In genomic region chr4:76801621-76802545, GRCh38 we compare ENCODE assay signal across 11 cellular contexts.
DNase-seq lines count a peak whose midpoint lies in the region; ATAC-seq and TF ChIP-seq lines count a peak whose summit lies in the region.
"Had no signal": no experiment of that assay in that cellular context is flagged by ENCODE, and none has a peak within 500 bp of the region (broad histone marks: within the 10 kb centered on the region; RNA-seq: fewer than 3 reads in every experiment).

No MANE protein-coding gene starts in this region.

- no peaks in the 10 kb centered on the region for H3K27me3 ChIP-seq in cardiac muscle cell
- H3K27me3 ChIP-seq in mucosa of rectum (ENCODE audit: control insufficient read depth in 2 of 2, insufficient read depth in 2 of 2, low read length in 2 of 2) = no peaks in the 10 kb centered on the region
- no peaks in the 10 kb centered on the region for H3K27me3 ChIP-seq in uterus

- TF ChIP-seq POLR2A in uterus (IDR thresholded peaks at IDR 0.05) = no peak

- TF ChIP-seq CTCF in cardiac muscle cell (IDR thresholded peaks at IDR 0.05; ENCODE audit: low read depth, low read length) (peak; percentile 18), uterus (IDR thresholded peaks at IDR 0.05) (no peak)

- no peaks in the 10 kb centered on the region for H3K36me3 Mint-ChIP-seq in activated naive CD4-positive, alpha-beta T cell treated with anti-CD3 and anti-CD28 coated beads, Interleukin-2, amount 50 U/mL, for 72 hours
- H3K36me3 Mint-ChIP-seq: activated naive CD8-positive, alpha-beta T cell treated with anti-CD3 and anti-CD28 coated beads for 36 hours had no signal

- no peak for ATAC-seq in activated naive CD4-positive, alpha-beta T cell treated with anti-CD3 and anti-CD28 coated beads, Interleukin-2, amount 50 U/mL, for 72 hours

- H3K27ac Mint-ChIP-seq in activated naive CD4-positive, alpha-beta T cell treated with anti-CD3 and anti-CD28 coated beads, Interleukin-2, amount 50 U/mL, for 72 hours = peak overlapping the region in 1 of 2 donors; percentile 64
- H3K27ac Mint-ChIP-seq: activated naive CD8-positive, alpha-beta T cell treated with anti-CD3 and anti-CD28 coated beads for 36 hours had no signal

- H3K36me3 ChIP-seq in cardiac muscle cell (no peaks in the 10 kb centered on the region), mucosa of rectum (ENCODE audit: control insufficient read depth in 2 of 2, insufficient read depth in 2 of 2, low read length in 2 of 2) (no peaks in the 10 kb centered on the region), uterus (no peaks in the 10 kb centered on the region)

- DNase-seq in activated gamma-delta T cell (lab: John Stamatoyannopoulos, UW) = peak; percentile 4
- no peak for DNase-seq in activated gamma-delta T cell treated with Interleukin-2 at 50 U/mL for 16 hours
- peak; percentile 34 to 51 for DNase-seq in cardiac muscle cell (ENCODE audit: low read depth in 1 of 2, low spot score in 1 of 2)
- peak; percentile 35 to 63 for DNase-seq in uterus
- no peak for DNase-seq in Ammon's horn (ENCODE audit: low spot score)
- no peak for DNase-seq in NCI-H2227 treated with DMSO at 0.1 percent for 48 hours (lab: John Stamatoyannopoulos, UW)
- no peak for DNase-seq in activated naive CD4-positive, alpha-beta T cell treated with anti-CD3 and anti-CD28 coated beads, Interleukin-2, amount 50 U/mL, for 72 hours (ENCODE audit: low spot score in 2 of 2)
- DNase-seq: 8988T; activated CD4-positive, alpha-beta T cell treated with anti-CD3 and anti-CD28 coated beads, Interleukin-2, amount 50 U/mL, for 4 hours; activated naive CD8-positive, alpha-beta T cell treated with anti-CD3 and anti-CD28 coated beads for 36 hours had no signal

- H3K4me1 ChIP-seq in cardiac muscle cell (ENCODE audit: low read depth) (peaks cover 7% of the 10 kb centered on the region), mucosa of rectum (ENCODE audit: control insufficient read depth in 2 of 2, insufficient read depth in 2 of 2, low read length in 2 of 2) (no peaks in the 10 kb centered on the region), uterus (peaks cover 7 to 11% of the 10 kb centered on the region in 2 donors)

- no peak overlapping the region for H3K4me3 ChIP-seq in cardiac muscle cell
- H3K4me3 ChIP-seq in mucosa of rectum (ENCODE audit: low read length in 2 of 2) = no peak overlapping the region
- peak overlapping the region in 1 of 2 donors; percentile 17 for H3K4me3 ChIP-seq in uterus

- H3K9ac ChIP-seq in mucosa of rectum (ENCODE audit: low read depth in 1 of 2, low read length in 2 of 2) = no peak overlapping the region

- H3K9me3 ChIP-seq in cardiac muscle cell (ENCODE audit: low read depth) = no peaks in the 10 kb centered on the region
- no peaks in the 10 kb centered on the region for H3K9me3 ChIP-seq in mucosa of rectum (ENCODE audit: control insufficient read depth in 2 of 2, low read length in 2 of 2)
- no peaks in the 10 kb centered on the region for H3K9me3 ChIP-seq in uterus

- H3K9me3 Mint-ChIP-seq in activated naive CD4-positive, alpha-beta T cell treated with anti-CD3 and anti-CD28 coated beads, Interleukin-2, amount 50 U/mL, for 72 hours = peaks cover 4 to 6% of the 10 kb centered on the region in 2 donors

- intact Hi-C loops in uterus (cut with DNase I; ENCODE audit: low total_unique reads) = no loop called here

- no peak overlapping the region for H3K27ac ChIP-seq in cardiac muscle cell
- peak overlapping the region; percentile 23 to 36 for H3K27ac ChIP-seq in mucosa of rectum (ENCODE audit: low read depth in 2 of 2, low read length in 2 of 2)
- H3K27ac ChIP-seq in uterus = peak overlapping the region; percentile 72 to 79

Comparison
In these comparisons a context has a peak if more than half of its experiments do, and no peak if none do; other contexts are left out.
1. DNase-seq: peak in activated gamma-delta T cell (single experiment), cardiac muscle cell (2 of 2) and uterus (2 of 2); none in activated gamma-delta T cell treated with Interleukin-2 at 50 U/mL for 16 hours (single experiment), Ammon's horn (single experiment), NCI-H2227 treated with DMSO at 0.1 percent for 48 hours (single experiment) and activated naive CD4-positive, alpha-beta T cell treated with anti-CD3 and anti-CD28 coated beads, Interleukin-2, amount 50 U/mL, for 72 hours (0 of 2).